Comparison of ENCODE assay signal across 1 cellular context in genomic region chr12:132264086-132265010, GRCh38.
TF ChIP-seq lines count a peak whose summit lies in the region.

No MANE protein-coding gene starts in this region.

TF ChIP-seq in HCT116, 20 proteins besides CTCF, POLR2A, EP300 and RAD21 (continued from another document):
- TF ChIP-seq MAX (IDR thresholded peaks at IDR 0.05) (no peak), SP1 (IDR thresholded peaks at IDR 0.05; ENCODE audit: low read depth) (no peak)
